Comparison of ENCODE assay signal across 8 cellular contexts in genomic region chr15:64877435-64877834, GRCh38. TPM values are rescaled to one million over a fixed set of nuclear protein-coding genes. Genes with fewer than 3 reads are reported as not detected.
DNase-seq lines count a peak whose midpoint lies in the region; ATAC-seq and TF ChIP-seq lines count a peak whose summit lies in the region.

No MANE protein-coding gene starts in this region.

- DNase-seq in Kasumi-1 (lab: John Stamatoyannopoulos, UW) (peak; percentile 84 to 89), iPS-NIHi7 (ENCODE audit: extremely low spot score) (peak; percentile 32), spleen (peak; percentile 93), NCI-H1092 (lab: John Stamatoyannopoulos, UW) (no peak), COLO668 (lab: John Stamatoyannopoulos, UW; ENCODE audit: unreplicated experiment) (no peak)
- DNase-seq in activated CD4-positive, alpha-beta memory T cell treated with anti-CD3 and anti-CD28 coated beads for 36 hours, result peak; percentile 43
- DNase-seq in stimulated activated naive CD8-positive, alpha-beta T cell treated with anti-CD3 and anti-CD28 coated beads, Interleukin-15, amount 100 ng/mL, for 72 hours, result no peak
- DNase-seq in stimulated activated CD4-positive, alpha-beta T cell treated with anti-CD3 and anti-CD28 coated beads, Interleukin-4, amount 100 ng/mL, for 4 hours, result no peak

- H3K36me3 ChIP-seq in spleen, result no peaks in the 10 kb centered on the region

- no peak for ATAC-seq in stimulated activated naive CD8-positive, alpha-beta T cell treated with anti-CD3 and anti-CD28 coated beads, Interleukin-15, amount 100 ng/mL, for 72 hours

- H3K27me3 ChIP-seq in spleen (replicated peaks in 1 of 7), result no peaks in the 10 kb centered on the region

- POLR2A ChIA-PET in activated CD4-positive, alpha-beta memory T cell treated with anti-CD3 and anti-CD28 coated beads for 36 hours (lab: Charles Lee), result no interaction called here

- no peaks in the 10 kb centered on the region for H3K9me3 ChIP-seq in spleen

- peaks cover 43 to 98% (median 73%) of the 10 kb centered on the region in 6 donors for H3K4me1 ChIP-seq in spleen

- H3K4me1 Mint-ChIP-seq in activated CD4-positive, alpha-beta memory T cell treated with anti-CD3 and anti-CD28 coated beads for 36 hours (ENCODE audit: low read depth), result peaks cover 33% of the 10 kb centered on the region
- peaks cover 16% of the 10 kb centered on the region for H3K4me1 Mint-ChIP-seq in stimulated activated naive CD8-positive, alpha-beta T cell treated with anti-CD3 and anti-CD28 coated beads, Interleukin-15, amount 100 ng/mL, for 72 hours

- whole genome bisulfite sequencing in spleen, 5 donors, result 8 to 36% (median 27%) methylated on average over 3 of the region's 3 CpGs

- peak overlapping the region; percentile 61 to 99 (median 84) for H3K27ac ChIP-seq in spleen

- no peak for TF ChIP-seq CTCF in spleen (IDR thresholded peaks at IDR 0.05 in 8 of 11, conservative IDR thresholded peaks at IDR 0.05 in 3 of 11)

- no peaks in the 10 kb centered on the region for H3K9me3 Mint-ChIP-seq in activated CD4-positive, alpha-beta memory T cell treated with anti-CD3 and anti-CD28 coated beads for 36 hours
- H3K9me3 Mint-ChIP-seq in stimulated activated naive CD8-positive, alpha-beta T cell treated with anti-CD3 and anti-CD28 coated beads, Interleukin-15, amount 100 ng/mL, for 72 hours, result no peaks in the 10 kb centered on the region

- no peak overlapping the region for H3K4me3 Mint-ChIP-seq in activated CD4-positive, alpha-beta memory T cell treated with anti-CD3 and anti-CD28 coated beads for 36 hours
- no peak overlapping the region for H3K4me3 Mint-ChIP-seq in stimulated activated naive CD8-positive, alpha-beta T cell treated with anti-CD3 and anti-CD28 coated beads, Interleukin-15, amount 100 ng/mL, for 72 hours

- TF ChIP-seq POLR2A in spleen (IDR thresholded peaks at IDR 0.05), result no peak

- H3K27ac Mint-ChIP-seq in activated CD4-positive, alpha-beta memory T cell treated with anti-CD3 and anti-CD28 coated beads for 36 hours, result no peak overlapping the region
- no peak overlapping the region for H3K27ac Mint-ChIP-seq in stimulated activated naive CD8-positive, alpha-beta T cell treated with anti-CD3 and anti-CD28 coated beads, Interleukin-15, amount 100 ng/mL, for 72 hours

- no peaks in the 10 kb centered on the region for H3K36me3 Mint-ChIP-seq in activated CD4-positive, alpha-beta memory T cell treated with anti-CD3 and anti-CD28 coated beads for 36 hours

- intact Hi-C loops in activated CD4-positive, alpha-beta memory T cell treated with anti-CD3 and anti-CD28 coated beads for 36 hours (cut with micrococcal nuclease), result loop anchor here (2.0 kb wide), 1 partner anchor 15 kb away; no protein-coding TSS in a partner anchor
- intact Hi-C loops in spleen (cut with DNase I; ENCODE audit: low total_unique reads), result no loop called here

- H3K27me3 Mint-ChIP-seq in activated CD4-positive, alpha-beta memory T cell treated with anti-CD3 and anti-CD28 coated beads for 36 hours, result no peaks in the 10 kb centered on the region
- no peaks in the 10 kb centered on the region for H3K27me3 Mint-ChIP-seq in stimulated activated naive CD8-positive, alpha-beta T cell treated with anti-CD3 and anti-CD28 coated beads, Interleukin-15, amount 100 ng/mL, for 72 hours

- H3K4me3 ChIP-seq in spleen, result no peak overlapping the region

- CTCF ChIA-PET in activated CD4-positive, alpha-beta memory T cell treated with anti-CD3 and anti-CD28 coated beads for 36 hours (lab: Charles Lee), result interaction anchor here (0.8 kb wide), 1 partner anchor 28 kb away, joined by 4 read pairs; no protein-coding TSS in a partner anchor

RNA-seq across cellular contexts. Expression of gene ANKDD1A, which starts 34.3 kb away (rescaled TPM):
- total RNA-seq in activated CD4-positive, alpha-beta memory T cell treated with anti-CD3 and anti-CD28 coated beads for 36 hours, result 1 to 10 TPM; 6.3 to 6.6 TPM
- total RNA-seq in spleen, result 10 to 100 TPM; 20.7 to 71.1 (median 48.2) TPM
- polyA plus RNA-seq in spleen, result 10 to 100 TPM in 2 of 3 donors, 1 to 10 TPM in 1; 5.7 to 19.9 (median 11.7) TPM

RNA-seq across cellular contexts. Expression of gene PLEKHO2, which starts 35.7 kb away (rescaled TPM):
- total RNA-seq in activated CD4-positive, alpha-beta memory T cell treated with anti-CD3 and anti-CD28 coated beads for 36 hours, result 10 to 100 TPM; 15.3 to 15.6 TPM
- total RNA-seq in spleen, result 100 to 1,000 TPM; 124 to 249 (median 156) TPM
- polyA plus RNA-seq in spleen, result 100 to 1,000 TPM in 1 of 3 donors, 10 to 100 TPM in 2; 33.9 to 130 (median 40.3) TPM

RNA-seq across cellular contexts. Expression of gene PIF1, which starts 52.0 kb away (rescaled TPM):
- 10 to 100 TPM; 23.6 to 30.2 TPM for total RNA-seq in activated CD4-positive, alpha-beta memory T cell treated with anti-CD3 and anti-CD28 coated beads for 36 hours
- total RNA-seq in spleen, result 10 to 100 TPM in 1 of 7 donors, 1 to 10 TPM in 6; 3.8 to 10.3 (median 6.6) TPM
- polyA plus RNA-seq in spleen, result 1 to 10 TPM; 5.9 to 7.9 (median 7.7) TPM

Comparison
In these comparisons a context has a peak if more than half of its experiments do, and no peak if none do; other contexts are left out.
1. DNase-seq: peak in Kasumi-1 (2 of 2), activated CD4-positive, alpha-beta memory T cell treated with anti-CD3 and anti-CD28 coated beads for 36 hours (single experiment), iPS-NIHi7 (single experiment) and spleen (single experiment); none in NCI-H1092 (single experiment), stimulated activated naive CD8-positive, alpha-beta T cell treated with anti-CD3 and anti-CD28 coated beads, Interleukin-15, amount 100 ng/mL, for 72 hours (0 of 2), stimulated activated CD4-positive, alpha-beta T cell treated with anti-CD3 and anti-CD28 coated beads, Interleukin-4, amount 100 ng/mL, for 4 hours (0 of 2) and COLO668 (single experiment).
2. RNA of gene PLEKHO2, which starts 35.7 kb away (total RNA-seq): 124 to 249 TPM in spleen; 15.3 to 15.6 TPM in activated CD4-positive, alpha-beta memory T cell treated with anti-CD3 and anti-CD28 coated beads for 36 hours; every median in the first group is over 4 times any median in the second.